ENCODE assay signal across 24 cellular contexts in the genomic region with DNA sequence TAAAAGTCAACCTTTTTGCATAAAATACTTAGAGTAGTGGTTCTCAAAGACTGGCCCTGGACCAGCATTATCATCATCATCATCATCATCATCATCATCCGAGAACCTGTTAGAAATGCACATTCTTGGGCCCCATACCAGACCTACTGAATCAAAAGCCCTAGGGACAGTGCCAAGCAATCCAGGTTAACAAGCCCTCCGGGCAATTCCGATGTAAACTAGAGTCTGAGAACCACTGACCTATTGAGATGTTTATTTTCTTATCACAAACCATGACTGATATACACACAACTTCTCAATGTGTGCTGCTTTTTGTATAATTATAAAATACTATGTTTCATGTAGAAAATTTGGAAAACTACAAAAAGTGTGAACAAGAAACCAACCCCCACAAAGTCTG.
DNase-seq lines count a peak whose midpoint lies in the region; ATAC-seq, FAIRE-seq and TF ChIP-seq lines count a peak whose summit lies in the region.
"Had no signal": no experiment of that assay in that cellular context is flagged by ENCODE, and none has a peak within 500 bp of the region (broad histone marks: within the 10 kb centered on the region; RNA-seq: fewer than 3 reads in every experiment).

No MANE protein-coding gene starts in this region.

- no TSS peak for BruUV-seq in HepG2 (replicated peaks; lab: Mats Ljungman, UMichigan)

- H3K9ac ChIP-seq in HepG2 (ENCODE audit: insufficient read depth, low read depth, low read length) = no peak overlapping the region
- H3K9ac ChIP-seq: BLaER1 treated with 17β-estradiol and CSF1 and Interleukin-3, amounts not matched to agents 10 nM and 100 nM had no signal

- H4K20me1 ChIP-seq in HepG2 (ENCODE audit: insufficient read depth, low read length) = no peaks in the 10 kb centered on the region
- H4K20me1 ChIP-seq: BLaER1 treated with 17β-estradiol and CSF1 and Interleukin-3, amounts not matched to agents 10 nM and 100 nM had no signal

- CTCF ChIA-PET in HepG2 (lab: Yijun Ruan, JAX; ENCODE audit: low intra/inter-chr PET ratio, low total read pairs) = no interaction called here

- 57% methylated on average over 3 of the region's 3 CpGs for WGBS in HepG2 (ENCODE audit: low lambda C conversion rate)
- WGBS in right lobe of liver (ENCODE audit: insufficient coverage, low coverage, low lambda C conversion rate, missing lambda C conversion rate) = 88% methylated on average over 3 of the region's 3 CpGs

- no peaks in the 10 kb centered on the region for H3K36me3 ChIP-seq in HepG2 (replicated peaks in 1 of 2; ENCODE audit: control insufficient read depth in 1 of 2, insufficient read depth in 2 of 2, low read length in 2 of 2)
- no peaks in the 10 kb centered on the region for H3K36me3 ChIP-seq in right lobe of liver
- H3K36me3 ChIP-seq: BLaER1 treated with 17β-estradiol and CSF1 and Interleukin-3, amounts not matched to agents 10 nM and 100 nM had no signal

- DNase-seq in HepG2 (ENCODE audit: low spot score) (no peak), right lobe of liver (no peak), M059J (ENCODE audit: low read depth) (peak; percentile 27), DMS 273 treated with DMSO at 0.1 percent for 48 hours (lab: John Stamatoyannopoulos, UW) (no peak)
- DNase-seq: AML-193; Caco-2; Calu3; CD4-positive, alpha-beta T cell; CD8-positive, alpha-beta T cell; DMS153; DMS53; DMS79; DND-41; EL; GDM1 had no signal

- H3K4me3 ChIP-seq in HepG2 (replicated peaks in 1 of 3; ENCODE audit: insufficient read depth in 1 of 3, low read depth in 2 of 3, low read length in 3 of 3) (no peak overlapping the region), right lobe of liver (no peak overlapping the region)
- H3K4me3 ChIP-seq: A549; BLaER1 treated with 17β-estradiol and CSF1 and Interleukin-3, amounts not matched to agents 10 nM and 100 nM; GM12878 had no signal

- FAIRE-seq in HepG2 (lab: Jason Lieb, UNC) = no peak
- FAIRE-seq: A549, D721Med, GM12878, GM12892, GM19239 had no signal

- H3K4me2 ChIP-seq in HepG2 (ENCODE audit: low read depth, low read length) = no peak overlapping the region
- H3K4me2 ChIP-seq: A549; BLaER1 treated with 17β-estradiol and CSF1 and Interleukin-3, amounts not matched to agents 10 nM and 100 nM had no signal

- TF ChIP-seq CTCF in HepG2 (CRISPR knock-in tag; IDR thresholded peaks at IDR 0.05) = no peak
- no peak for TF ChIP-seq CTCF in right lobe of liver (IDR thresholded peaks at IDR 0.05)

- TF ChIP-seq EP300 in HepG2 (IDR thresholded peaks at IDR 0.05; ENCODE audit: low read depth in 2 of 2, low read length in 2 of 2) (no peak), HepG2 (CRISPR knock-in tag; IDR thresholded peaks at IDR 0.05; ENCODE audit: borderline replicate concordance) (no peak)

- H3K79me2 ChIP-seq in HepG2 (ENCODE audit: insufficient read depth, low read length) = no peaks in the 10 kb centered on the region

- intact Hi-C loops in HepG2 (cut with micrococcal nuclease; ENCODE audit: unreplicated experiment) (no loop called here), right lobe of liver (cut with DNase I) (no loop called here)

- POLR2A ChIA-PET in HepG2 (lab: Yijun Ruan, JAX) = no interaction called here

- no peak for TF ChIP-seq POLR2A in HepG2 (IDR thresholded peaks at IDR 0.05; ENCODE audit: insufficient read depth in 1 of 2, low read depth in 2 of 2, low read length in 2 of 2)
- no peak for TF ChIP-seq POLR2A in right lobe of liver (IDR thresholded peaks at IDR 0.05)

- H3K4me1 ChIP-seq in HepG2 (ENCODE audit: insufficient read depth, low read length) = no peaks in the 10 kb centered on the region
- no peaks in the 10 kb centered on the region for H3K4me1 ChIP-seq in right lobe of liver
- H3K4me1 ChIP-seq: A549; BLaER1 treated with 17β-estradiol and CSF1 and Interleukin-3, amounts not matched to agents 10 nM and 100 nM; Caco-2 had no signal

- H3K9me3 ChIP-seq in HepG2 (ENCODE audit: low read length) (no peaks in the 10 kb centered on the region), right lobe of liver (no peaks in the 10 kb centered on the region)
- H3K9me3 ChIP-seq: A549, Caco-2 had no signal

- ATAC-seq in HepG2 = no peak
- ATAC-seq in right lobe of liver = no peak
- ATAC-seq in GM21576 (IDR thresholded peaks at IDR 0.05; ENCODE audit: unreplicated experiment) = no peak
- ATAC-seq: A549; CD8-positive, alpha-beta T cell; GM12878 had no signal

- H2AFZ ChIP-seq in HepG2 (ENCODE audit: low read length) = no peak overlapping the region

- in situ Hi-C loops in HepG2 (cut with HindIII; ENCODE audit: extremely low pct_ligation_motif_present, low pct_unique_long_range_greater_than_20kb) = no loop called here

- H3K27ac ChIP-seq in HepG2 (ENCODE audit: extremely low read length, insufficient read depth, low read length) (no peak overlapping the region), right lobe of liver (no peak overlapping the region)
- H3K27ac ChIP-seq: 22Rv1; A549; BLaER1 treated with 17β-estradiol and CSF1 and Interleukin-3, amounts not matched to agents 10 nM and 100 nM; C4-2B had no signal

- TF ChIP-seq RAD21 in HepG2 (CRISPR knock-in tag; IDR thresholded peaks at IDR 0.05) = no peak

- H3K27me3 ChIP-seq in HepG2 (ENCODE audit: control insufficient read depth in 1 of 2, insufficient read depth in 2 of 2, low read length in 2 of 2) (no peaks in the 10 kb centered on the region), right lobe of liver (no peaks in the 10 kb centered on the region)
- H3K27me3 ChIP-seq: BLaER1 treated with 17β-estradiol and CSF1 and Interleukin-3, amounts not matched to agents 10 nM and 100 nM had no signal

TF ChIP-seq in HepG2, 621 proteins besides CTCF, POLR2A, EP300 and RAD21:
- no peak for TF ChIP-seq MED13 (CRISPR knock-in tag; IDR thresholded peaks at IDR 0.05)
- no peak for TF ChIP-seq MIXL1 (CRISPR knock-in tag; IDR thresholded peaks at IDR 0.05)
- TF ChIP-seq GATA4 (IDR thresholded peaks at IDR 0.05; ENCODE audit: borderline replicate concordance, low read depth) = no peak
- 0 out of 2 replicates have a peak, but pooled peaks have one; percentile 7 for TF ChIP-seq CREB1 (IDR thresholded peaks at IDR 0.05)
- no peak for TF ChIP-seq CREB1 (CRISPR knock-in tag; IDR thresholded peaks at IDR 0.05)
- TF ChIP-seq HDAC6 (IDR thresholded peaks at IDR 0.05; ENCODE audit: low read depth, low read length) = no peak
